In genomic region chr7:121440857-121441503, GRCh38 we compare ENCODE assay signal across 11 cellular contexts. TPM values are rescaled to one million over a fixed set of nuclear protein-coding genes. Genes with fewer than 3 reads are reported as not detected.
A peak's percentile ranks its signal among the peaks of the same experiment; 100 is the strongest.
DNase-seq lines count a peak whose midpoint lies in the region; ATAC-seq, FAIRE-seq and TF ChIP-seq lines count a peak whose summit lies in the region.
"Had no signal": no experiment of that assay in that cellular context is flagged by ENCODE, and none has a peak within 500 bp of the region (broad histone marks: within the 10 kb centered on the region; RNA-seq: fewer than 3 reads in every experiment).

No MANE protein-coding gene starts in this region.

- intact Hi-C loops in K562 (cut with micrococcal nuclease) (no loop called here), posterior vena cava (cut with DNase I) (no loop called here)

- FAIRE-seq in K562 (lab: Jason Lieb, UNC) = no peak
- FAIRE-seq: GM19239 had no signal

- 34% methylated on average over 18 of the region's 18 CpGs for WGBS in K562 (ENCODE audit: insufficient coverage, low coverage, missing lambda C conversion rate)

- peak; percentile 60 for ATAC-seq in K562

- H3K4me2 ChIP-seq in Loucy (ENCODE audit: low read depth, low read length, poor library complexity, severe bottlenecking) (peak overlapping the region; percentile 67), K562 (ENCODE audit: insufficient read depth, low read length) (peak overlapping the region; percentile 80)

- no peak for TF ChIP-seq EP300 in K562 (IDR thresholded peaks at IDR 0.05; ENCODE audit: low read length)

- no TSS peak for BruUV-seq in K562 (replicated peaks; lab: Mats Ljungman, UMichigan)

- no peaks in the 10 kb centered on the region for H3K27me3 ChIP-seq in Loucy (ENCODE audit: insufficient read depth, low read length, poor library complexity, severe bottlenecking)
- no peaks in the 10 kb centered on the region for H3K27me3 ChIP-seq in K562 (ENCODE audit: control insufficient read depth in 2 of 2, insufficient read depth in 2 of 2, low read length in 2 of 2)

- H3K9me1 ChIP-seq in K562 (ENCODE audit: control insufficient read depth, insufficient read depth, low read length) = no peaks in the 10 kb centered on the region

- CTCF ChIA-PET in K562 (lab: Yijun Ruan, JAX; ENCODE audit: low intra/inter-chr PET ratio) = interaction anchor here (0.6 kb wide), 1 partner anchor 13 kb away, joined by 3 read pairs; no protein-coding TSS in a partner anchor

- peak overlapping the region; percentile 39 for H3K9ac ChIP-seq in Loucy (ENCODE audit: low read depth, low read length, poor library complexity, severe bottlenecking)
- H3K9ac ChIP-seq in K562 (ENCODE audit: insufficient read depth in 1 of 2, low read depth in 2 of 2, low read length in 2 of 2) = peak overlapping the region; percentile 60 to 76

- peak; percentile 65 for DNase-seq in GM12865 (ENCODE audit: low read depth)
- peak in 2 of 4 experiments; percentile 29 to 31 for DNase-seq in K562 (ENCODE audit: extremely low read depth in 1 of 4, low spot score in 3 of 4)
- DNase-seq in posterior vena cava (ENCODE audit: low spot score) = peak; percentile 79
- no peak for DNase-seq in DMS 273 (lab: John Stamatoyannopoulos, UW; ENCODE audit: unreplicated experiment)
- no peak for DNase-seq in foreskin fibroblast
- no peak for DNase-seq in DMS114 treated with DMSO at 0.1 percent for 48 hours (lab: John Stamatoyannopoulos, UW; ENCODE audit: unreplicated experiment)
- DNase-seq: activated CD4-positive, alpha-beta T cell treated with anti-CD3 and anti-CD28 coated beads, Interleukin-2, amount 50 U/mL, for 1 hour; central memory CD4-positive, alpha-beta T cell; glutamatergic neuron had no signal

- no peak for TF ChIP-seq POLR2A in K562 (conservative IDR thresholded peaks at IDR 0.05)

- TF ChIP-seq RAD21 in K562 (CRISPR knock-in tag; conservative IDR thresholded peaks at IDR 0.05 in 1 of 2, IDR thresholded peaks at IDR 0.05 in 1 of 2) = no peak

- no peaks in the 10 kb centered on the region for H4K20me1 ChIP-seq in Loucy (ENCODE audit: insufficient read depth, low read length, poor library complexity, severe bottlenecking)
- H4K20me1 ChIP-seq in K562 (replicated peaks; ENCODE audit: control insufficient read depth, insufficient read depth, low read length) = no peaks in the 10 kb centered on the region

- H3K27ac ChIP-seq in K562 (ENCODE audit: extremely low read depth, low read depth, low read length) = peak overlapping the region; percentile 48; the same call in 2 of the 3 replicates

- H3K4me3 ChIP-seq in GM12865 (ENCODE audit: low read depth, low read length) (peak overlapping the region; percentile 57), Loucy (ENCODE audit: low read length, poor library complexity, severe bottlenecking) (peak overlapping the region; percentile 51), K562 (peak overlapping the region; percentile 17), foreskin fibroblast (ENCODE audit: low read depth in 1 of 2, low read length in 2 of 2) (no peak overlapping the region)

- no peaks in the 10 kb centered on the region for H3K36me3 ChIP-seq in Loucy (ENCODE audit: insufficient read depth, low read length)
- no peaks in the 10 kb centered on the region for H3K36me3 ChIP-seq in K562 (ENCODE audit: control insufficient read depth, insufficient read depth, low read length)

- H3F3A ChIP-seq in Loucy (ENCODE audit: low read depth) = no peaks in the 10 kb centered on the region

- no peaks in the 10 kb centered on the region for H3K9me2 ChIP-seq in Loucy (replicated peaks; ENCODE audit: low read depth, low read length)

- H3K9me3 ChIP-seq in Loucy (ENCODE audit: insufficient read depth, low read depth, low read length) = no peaks in the 10 kb centered on the region
- no peaks in the 10 kb centered on the region for H3K9me3 ChIP-seq in K562 (replicated peaks; ENCODE audit: control insufficient read depth, insufficient read depth, low read depth, low read length)

- H2AFZ ChIP-seq in Loucy (ENCODE audit: low read length) (peak overlapping the region; percentile 96), K562 (ENCODE audit: low read depth, low read length) (peak overlapping the region; percentile 99)

- POLR2A ChIA-PET in K562 (lab: Yijun Ruan, JAX) = interaction anchor here (1.4 kb wide), 2 partner anchors 17 to 45 kb away, joined by 6 to 7 read pairs; partner anchors contain the start of gene FAM3C

- in situ Hi-C loops in K562 (cut with MboI) = no loop called here

- H3K79me2 ChIP-seq in Loucy (ENCODE audit: insufficient read depth, low read length) (no peaks in the 10 kb centered on the region), K562 (ENCODE audit: control insufficient read depth, insufficient read depth, low read length) (no peaks in the 10 kb centered on the region)

- H3K4me1 ChIP-seq in Loucy (ENCODE audit: insufficient read depth, low read length, poor library complexity, severe bottlenecking) (no peaks in the 10 kb centered on the region), K562 (replicated peaks in 1 of 2; ENCODE audit: control insufficient read depth in 2 of 2, insufficient read depth in 2 of 2, low read length in 2 of 2) (peaks cover 11 to 14% of the 10 kb centered on the region in 2 experiments; a peak in 4 of 5 replicates)

- TF ChIP-seq CTCF in GM12865 (IDR thresholded peaks at IDR 0.05; ENCODE audit: insufficient read depth, low read depth, low read length, missing control alignments) = no peak
- no peak for TF ChIP-seq CTCF in Loucy (conservative IDR thresholded peaks at IDR 0.05; ENCODE audit: low read length)
- TF ChIP-seq CTCF in K562 (IDR thresholded peaks at IDR 0.05 in 2 of 3, conservative IDR thresholded peaks at IDR 0.05 in 1 of 3; ENCODE audit: insufficient read depth in 2 of 3, low read depth in 1 of 3, low read length in 3 of 3) = no peak
- TF ChIP-seq CTCF in foreskin fibroblast (IDR thresholded peaks at IDR 0.05; ENCODE audit: low read depth, low read length) = no peak

TF ChIP-seq in K562, 482 proteins besides CTCF, POLR2A, EP300 and RAD21 (continues in another document):
- TF ChIP-seq CREM (IDR thresholded peaks at IDR 0.05; ENCODE audit: low read depth) (0 out of 2 replicates have a peak, but pooled peaks have one; percentile 18), ZNF165 (CRISPR knock-in tag; IDR thresholded peaks at IDR 0.05; ENCODE audit: borderline replicate concordance) (0 out of 2 replicates have a peak, but pooled peaks have one; percentile 56), ATF7 (IDR thresholded peaks at IDR 0.05) (0 out of 2 replicates have a peak, but pooled peaks have one; percentile 12), POLR2AphosphoS2 (IDR thresholded peaks at IDR 0.05; ENCODE audit: low read length) (no peak), ZNF41 (CRISPR knock-in tag; conservative IDR thresholded peaks at IDR 0.05) (no peak), POLR2G (IDR thresholded peaks at IDR 0.05; ENCODE audit: low read depth, low read length) (0 out of 2 replicates have a peak, but pooled peaks have one; percentile 27), SAFB2 (IDR thresholded peaks at IDR 0.05; ENCODE audit: borderline replicate concordance, low read depth, low read length, severe bottlenecking) (no peak), HNRNPK (IDR thresholded peaks at IDR 0.05; ENCODE audit: low read depth, low read length, poor library complexity, severe bottlenecking) (no peak), CBX1 (IDR thresholded peaks at IDR 0.05; ENCODE audit: low read depth) (0 out of 2 replicates have a peak, but pooled peaks have one; percentile 33), ZNF589 (CRISPR knock-in tag; IDR thresholded peaks at IDR 0.05; ENCODE audit: low read depth) (no peak), NKRF (IDR thresholded peaks at IDR 0.05; ENCODE audit: borderline replicate concordance) (no peak), L3MBTL2 (IDR thresholded peaks at IDR 0.05) (peak; percentile 55; the same call in 1 of the 2 replicates), MAFG (tag; conservative IDR thresholded peaks at IDR 0.05) (peak; percentile 6; the same call in 1 of the 2 replicates)

RNA-seq across cellular contexts. Expression of gene FAM3C, which starts 44.9 kb away (rescaled TPM):
- 26.3 and 87.3 TPM in 2 replicates for total RNA-seq in K562 (2011; cell fraction: chromatin; rRNA removed; ENCODE audit: low replicate concordance)
- total RNA-seq in K562 (2011; cell fraction: nucleolus; rRNA removed) = 13.7 and 17.5 TPM in 2 replicates
- total RNA-seq in K562 (2011; cell fraction: nucleoplasm; rRNA removed) = 43.6 and 70.5 TPM in 2 replicates
- total RNA-seq in K562 (2014; rRNA removed) = 24.7 and 36.2 TPM in 2 replicates
- 30.0 and 34.6 TPM in 2 replicates for total RNA-seq in K562 (2014; rRNA removed; fragmentation: Illumina TruSeq; extraction: Trizol)
- 26.9 and 27.2 TPM in 2 replicates for total RNA-seq in K562 (2015; rRNA removed; fragmentation: Illumina TruSeq; extraction: Trizol)
- total RNA-seq in K562 (2021) = 30.2 and 30.7 TPM in 2 replicates
- polyA plus RNA-seq in K562 (2011; rRNA removed) = 21.2 and 37.2 TPM in 2 replicates
- 3.3 and 9.0 TPM in 2 replicates for polyA plus RNA-seq in K562 (2011; cell fraction: cytosol; rRNA removed)
- polyA plus RNA-seq in K562 (2011; cell fraction: nucleus; rRNA removed) = 15.5 and 18.9 TPM in 2 replicates
- polyA plus RNA-seq in K562 (2012) = 33.9 and 36.5 TPM in 2 replicates
- polyA plus RNA-seq in K562 (2014; fragmentation: Illumina TruSeq; extraction: Trizol) = 33.5 and 40.5 TPM in 2 replicates
- polyA plus RNA-seq in K562 (2014; fragmentation: Nextera tagmentation; extraction: Ambion mirVana) = 10 to 100 TPM; 10.6 to 13.1 TPM
- polyA plus RNA-seq in K562 (2014; rRNA removed) = 36.7 and 42.6 TPM in 2 replicates
- polyA minus RNA-seq in K562 (2011; rRNA and poly(A)+ RNA removed) = 25.7 and 29.3 TPM in 2 replicates
- polyA minus RNA-seq in K562 (2011; cell fraction: cytosol; rRNA and poly(A)+ RNA removed) = 5.5 and 7.5 TPM in 2 replicates
- polyA minus RNA-seq in K562 (2011; cell fraction: nucleus; rRNA and poly(A)+ RNA removed) = 38.0 and 55.6 TPM in 2 replicates
- total RNA-seq in posterior vena cava = 10 to 100 TPM; 71.4 to 93.4 TPM

Comparison
In these comparisons a context has a peak if more than half of its experiments do, and no peak if none do; other contexts are left out.
1. DNase-seq: peak in GM12865 (single experiment) and posterior vena cava (single experiment); none in DMS 273 (single experiment), foreskin fibroblast (0 of 2) and DMS114 treated with DMSO at 0.1 percent for 48 hours (single experiment).
2. H3K4me3 ChIP-seq: peak in GM12865 (single experiment), Loucy (single experiment) and K562 (single experiment); none in foreskin fibroblast (0 of 2).